ENCODE assay signal across 8 cellular contexts in genomic region chr5:81972496-81972791, GRCh38. TPM values are rescaled to one million over a fixed set of nuclear protein-coding genes. Genes with fewer than 3 reads are reported as not detected.
DNase-seq lines count a peak whose midpoint lies in the region; ATAC-seq and TF ChIP-seq lines count a peak whose summit lies in the region.

No MANE protein-coding gene starts in this region.

- no peaks in the 10 kb centered on the region for H3K9me3 ChIP-seq in HUES48 (ENCODE audit: control insufficient read depth, insufficient read depth, low read length)

- peak overlapping the region; percentile 77 for H3K4me3 ChIP-seq in HUES48 (ENCODE audit: low read depth, low read length)

- DNase-seq in chondrocyte (ENCODE audit: low spot score) (no peak), nephron progenitor cell (no peak), NCI-H2196 (lab: John Stamatoyannopoulos, UW; ENCODE audit: unreplicated experiment) (no peak), NCI-H1694 treated with DMSO at 0.1 percent for 48 hours (lab: John Stamatoyannopoulos, UW) (no peak), superior temporal gyrus (ENCODE audit: extremely low spot score) (no peak)

- H3K27me3 Mint-ChIP-seq in chondrocyte (ENCODE audit: low read depth), result no peaks in the 10 kb centered on the region
- peaks cover 3% of the 10 kb centered on the region for H3K27me3 Mint-ChIP-seq in nephron progenitor cell (ENCODE audit: low read depth, poor library complexity)

- no peaks in the 10 kb centered on the region for H3K27me3 ChIP-seq in HUES48 (ENCODE audit: control insufficient read depth, insufficient read depth, low read length)

- H3K36me3 Mint-ChIP-seq in chondrocyte (ENCODE audit: low read depth) (peaks cover 6% of the 10 kb centered on the region), nephron progenitor cell (ENCODE audit: low read depth) (peaks cover 16% of the 10 kb centered on the region)

- H3K27ac ChIP-seq in HUES48 (ENCODE audit: low read depth, low read length), result peak overlapping the region; percentile 99

- H3K4me1 ChIP-seq in HUES48 (ENCODE audit: control insufficient read depth, insufficient read depth, low read length), result peaks cover 26% of the 10 kb centered on the region

- peak; percentile 52 for ATAC-seq in GM19023 (IDR thresholded peaks at IDR 0.05; ENCODE audit: unreplicated experiment)
- ATAC-seq in GM18870 (IDR thresholded peaks at IDR 0.05; ENCODE audit: unreplicated experiment), result no peak

- peak overlapping the region; percentile 93 for H3K9ac ChIP-seq in HUES48 (ENCODE audit: low read depth, low read length)

- peaks cover 11% of the 10 kb centered on the region; the same call in 1 of the 2 replicates for H3K36me3 ChIP-seq in HUES48 (ENCODE audit: control insufficient read depth, insufficient read depth, low read length)

- H3K4me3 Mint-ChIP-seq in chondrocyte (ENCODE audit: unreplicated experiment) (peak overlapping the region; percentile 70), nephron progenitor cell (peak overlapping the region; percentile 81)

- no peaks in the 10 kb centered on the region for H3K9me3 Mint-ChIP-seq in chondrocyte (ENCODE audit: low read depth)
- H3K9me3 Mint-ChIP-seq in nephron progenitor cell, result peaks cover 4% of the 10 kb centered on the region

- H3K27ac Mint-ChIP-seq in chondrocyte (ENCODE audit: unreplicated experiment) (peak overlapping the region; percentile 81), nephron progenitor cell (peak overlapping the region; percentile 94)

- peaks cover 18% of the 10 kb centered on the region for H3K4me1 Mint-ChIP-seq in chondrocyte (ENCODE audit: low read depth)
- H3K4me1 Mint-ChIP-seq in nephron progenitor cell, result peaks cover 43% of the 10 kb centered on the region

- no peak for TF ChIP-seq CTCF in chondrocyte (IDR thresholded peaks at IDR 0.05)
- no peak for TF ChIP-seq CTCF in nephron progenitor cell (IDR thresholded peaks at IDR 0.05)

RNA-seq across cellular contexts. Expression of gene ATG10, which starts 0.6 kb away (rescaled TPM):
- total RNA-seq in chondrocyte, result 6.4 to 11.2 TPM (median 8.5 TPM) in 3 replicates
